Comparison of ENCODE assay signal across 12 cellular contexts in genomic region chr5:142540774-142541466, GRCh38.
DNase-seq lines count a peak whose midpoint lies in the region; ATAC-seq and TF ChIP-seq lines count a peak whose summit lies in the region.
"Had no signal": no experiment of that assay in that cellular context is flagged by ENCODE, and none has a peak within 500 bp of the region (broad histone marks: within the 10 kb centered on the region; RNA-seq: fewer than 3 reads in every experiment).

No MANE protein-coding gene starts in this region.

- H3K4me1 ChIP-seq in esophagus (ENCODE audit: control insufficient read depth in 2 of 2, insufficient read depth in 2 of 2, low read length in 1 of 2): no peaks in the 10 kb centered on the region
- H3K4me1 ChIP-seq in mesenchymal stem cell (ENCODE audit: control insufficient read depth, insufficient read depth, low read depth, low read length): peaks cover 8% of the 10 kb centered on the region
- H3K4me1 ChIP-seq in upper lobe of left lung: peaks cover 12 to 32% (median 21%) of the 10 kb centered on the region in 4 donors

- H3K27ac ChIP-seq in esophagus (ENCODE audit: low read depth in 2 of 2, low read length in 1 of 2) (peak overlapping the region; percentile 2 to 33), mesenchymal stem cell (ENCODE audit: low read length, poor library complexity, severe bottlenecking) (no peak overlapping the region), upper lobe of left lung (peak overlapping the region; percentile 37 to 79 (median 67))
- H3K27ac ChIP-seq: RWPE1 had no signal

- H3K9ac ChIP-seq in mesenchymal stem cell (ENCODE audit: low read length): peak overlapping the region; percentile 43

- H3K4me2 ChIP-seq in mesenchymal stem cell (ENCODE audit: low read length, poor library complexity, severe bottlenecking): no peak overlapping the region

- no peaks in the 10 kb centered on the region for H3K79me1 ChIP-seq in mesenchymal stem cell (replicated peaks; ENCODE audit: low read length, poor library complexity, severe bottlenecking)

- WGBS in esophagus, 2 donors: 67 to 71% methylated on average over 10 of the region's 10 CpGs
- WGBS in mesenchymal stem cell: 40% methylated on average over 9 of the region's 10 CpGs
- 64 to 78% methylated on average over 10 of the region's 10 CpGs for WGBS in upper lobe of left lung, 2 donors

- DNase-seq in NCI-H2171 (lab: John Stamatoyannopoulos, UW): peak; percentile 27
- DNase-seq in mesenchymal stem cell: peak; percentile 89
- no peak for DNase-seq in upper lobe of left lung
- DNase-seq: activated CD4-positive, alpha-beta T cell treated with anti-CD3 and anti-CD28 coated beads for 1 hour; NCI-H2029; stimulated activated CD4-positive, alpha-beta T cell treated with anti-CD3 and anti-CD28 coated beads, Interleukin-4, amount 100 ng/mL, for 4 hours had no signal

- H2AK5ac ChIP-seq in mesenchymal stem cell (ENCODE audit: low read length, severe bottlenecking): peak overlapping the region; percentile 27

- no peak overlapping the region for H3K14ac ChIP-seq in mesenchymal stem cell (ENCODE audit: low read length in 2 of 2)

- H4K8ac ChIP-seq in mesenchymal stem cell (ENCODE audit: low read length): peak overlapping the region; percentile 84

- H3K4me3 ChIP-seq in esophagus (ENCODE audit: low read depth in 1 of 2, low read length in 2 of 2): no peak overlapping the region
- H3K4me3 ChIP-seq in mesenchymal stem cell (ENCODE audit: insufficient read depth in 1 of 2, low read depth in 1 of 2, low read length in 2 of 2): peak overlapping the region in 1 of 2 experiments; percentile 59
- no peak overlapping the region for H3K4me3 ChIP-seq in upper lobe of left lung
- H3K4me3 ChIP-seq: thoracic aorta had no signal

- no peak for TF ChIP-seq POLR2A in upper lobe of left lung (IDR thresholded peaks at IDR 0.05)

- H2BK5ac ChIP-seq in mesenchymal stem cell (ENCODE audit: low read depth, low read length, poor library complexity, severe bottlenecking): no peak overlapping the region

- H3K23ac ChIP-seq in mesenchymal stem cell (ENCODE audit: low read length in 2 of 2): no peak overlapping the region

- peak overlapping the region; percentile 96 for H2BK120ac ChIP-seq in mesenchymal stem cell (ENCODE audit: low read depth, low read length)

- H3K4ac ChIP-seq in mesenchymal stem cell (ENCODE audit: low read depth in 1 of 2, low read length in 2 of 2): peak overlapping the region; percentile 54 to 80

- H4K91ac ChIP-seq in mesenchymal stem cell (ENCODE audit: low read length): peak overlapping the region; percentile 93

- no peak overlapping the region for H2AFZ ChIP-seq in mesenchymal stem cell (ENCODE audit: low read depth, low read length)

- H2BK15ac ChIP-seq in mesenchymal stem cell (ENCODE audit: low read depth, poor library complexity, severe bottlenecking): no peak overlapping the region

- peak overlapping the region; percentile 31 to 92 for H2BK12ac ChIP-seq in mesenchymal stem cell (ENCODE audit: low read length in 2 of 2)

- peak overlapping the region; percentile 79 to 90 for H3K18ac ChIP-seq in mesenchymal stem cell (ENCODE audit: low read depth in 1 of 2, low read length in 2 of 2)

- ATAC-seq in upper lobe of left lung (ENCODE audit: low FRiP score in 2 of 2) (peak in 1 of 2 donors; percentile 17), HG03460 (IDR thresholded peaks at IDR 0.05; ENCODE audit: unreplicated experiment) (no peak), HG02870 (IDR thresholded peaks at IDR 0.05; ENCODE audit: unreplicated experiment) (no peak), GM19351 (IDR thresholded peaks at IDR 0.05; ENCODE audit: unreplicated experiment) (no peak)

- no peak for TF ChIP-seq EP300 in upper lobe of left lung (IDR thresholded peaks at IDR 0.05)

- H3K9me3 ChIP-seq in esophagus (ENCODE audit: control insufficient read depth in 2 of 2, insufficient read depth in 1 of 2, low read depth in 1 of 2, low read length in 1 of 2) (no peaks in the 10 kb centered on the region), mesenchymal stem cell (ENCODE audit: control insufficient read depth, low read length) (no peaks in the 10 kb centered on the region), upper lobe of left lung (no peaks in the 10 kb centered on the region)
- H3K9me3 ChIP-seq: thoracic aorta had no signal

- no peak for TF ChIP-seq CTCF in upper lobe of left lung (IDR thresholded peaks at IDR 0.05)

- H3K36me3 ChIP-seq in esophagus (ENCODE audit: control insufficient read depth in 2 of 2, insufficient read depth in 2 of 2, low read length in 1 of 2): no peaks in the 10 kb centered on the region
- H3K36me3 ChIP-seq in mesenchymal stem cell (ENCODE audit: control insufficient read depth in 1 of 2, insufficient read depth in 2 of 2, low read depth in 1 of 2, low read length in 2 of 2): no peaks in the 10 kb centered on the region
- no peaks in the 10 kb centered on the region for H3K36me3 ChIP-seq in upper lobe of left lung
- H3K36me3 ChIP-seq: thoracic aorta had no signal

- H3K27me3 ChIP-seq in esophagus (ENCODE audit: control insufficient read depth in 1 of 2, insufficient read depth in 2 of 2, low read length in 2 of 2): no peaks in the 10 kb centered on the region
- H3K27me3 ChIP-seq in mesenchymal stem cell (ENCODE audit: control insufficient read depth in 1 of 2, insufficient read depth in 1 of 2, low read length in 2 of 2): no peaks in the 10 kb centered on the region
- no peaks in the 10 kb centered on the region for H3K27me3 ChIP-seq in upper lobe of left lung

Comparison
In these comparisons a context has a peak if more than half of its experiments do, and no peak if none do; other contexts are left out.
1. DNase-seq: peak in NCI-H2171 (single experiment) and mesenchymal stem cell (single experiment); none in upper lobe of left lung (0 of 2).